9 cellular contexts compared by ENCODE assay signal in genomic region chr1:76106719-76107235, GRCh38. TPM values are rescaled to one million over a fixed set of nuclear protein-coding genes. Genes with fewer than 3 reads are reported as not detected.
"Had no signal": no experiment of that assay in that cellular context is flagged by ENCODE, and none has a peak within 500 bp of the region (broad histone marks: within the 10 kb centered on the region; RNA-seq: fewer than 3 reads in every experiment).

No MANE protein-coding gene starts in this region.

- ATAC-seq: HCT116, K562 had no signal

- H3K9me3 ChIP-seq: HAP-1 had no signal

- H3K9me3 Mint-ChIP-seq: HFFc6 had no signal

- H3K4me3 ChIP-seq: GM23248, HAP-1, K562 had no signal

- H3K27ac ChIP-seq: GM23248 had no signal

- H3K4me1 ChIP-seq: HAP-1 had no signal

- DNase-seq: GM23248, GOT3, H7, HFFc6, IMR-90 had no signal

- H2AFZ ChIP-seq: GM23248 had no signal

- H3K36me3 ChIP-seq: HAP-1 had no signal

- H3K9ac ChIP-seq: GM23248 had no signal

- H3K4me3 Mint-ChIP-seq: HFFc6 had no signal

- H3K27ac Mint-ChIP-seq: HFFc6 had no signal

RNA-seq across cellular contexts. Expression of gene ST6GALNAC3, which starts 32.2 kb away (rescaled TPM):
- total RNA-seq: GM23248, HT-29 had no signal
- polyA plus RNA-seq: GM23248, K562 had no signal
